In genomic region chr10:89814278-89814677, GRCh38 we compare ENCODE assay signal across 17 cellular contexts.
DNase-seq lines count a peak whose midpoint lies in the region; ATAC-seq and TF ChIP-seq lines count a peak whose summit lies in the region.
"Had no signal": no experiment of that assay in that cellular context is flagged by ENCODE, and none has a peak within 500 bp of the region (broad histone marks: within the 10 kb centered on the region; RNA-seq: fewer than 3 reads in every experiment).

No MANE protein-coding gene starts in this region.

- no peaks in the 10 kb centered on the region for H3K27me3 Mint-ChIP-seq in Caco-2 (ENCODE audit: insufficient read depth, unreplicated experiment)

- no TSS peak for BruUV-seq in Caco-2 (replicated peaks; lab: Mats Ljungman, UMichigan)

- H3K4me3 Mint-ChIP-seq in Caco-2 (ENCODE audit: unreplicated experiment): peak overlapping the region; percentile 63
- H3K4me3 Mint-ChIP-seq: CD8-positive, alpha-beta T cell had no signal

- no peaks in the 10 kb centered on the region for H3K27me3 ChIP-seq in Caco-2 (replicated peaks; ENCODE audit: control insufficient read depth, insufficient read depth, low read length)
- H3K27me3 ChIP-seq: BLaER1 had no signal

- no peaks in the 10 kb centered on the region for H3K36me3 ChIP-seq in Caco-2 (ENCODE audit: control insufficient read depth, insufficient read depth, low read length)
- H3K36me3 ChIP-seq: BLaER1 had no signal

- H3K27ac Mint-ChIP-seq in Caco-2 (ENCODE audit: unreplicated experiment): peak overlapping the region; percentile 86
- H3K27ac Mint-ChIP-seq: CD8-positive, alpha-beta T cell had no signal

- H3K4me3 ChIP-seq in Caco-2 (ENCODE audit: low read depth, low read length): no peak overlapping the region
- H3K4me3 ChIP-seq: BLaER1 had no signal

- peaks cover 27% of the 10 kb centered on the region for H3K9me3 Mint-ChIP-seq in Caco-2 (ENCODE audit: unreplicated experiment)
- H3K9me3 Mint-ChIP-seq: CD8-positive, alpha-beta T cell had no signal

- H3K4me1 ChIP-seq in Caco-2: peaks cover 36% of the 10 kb centered on the region

- H3K9me3 ChIP-seq in Caco-2: peaks cover 16% of the 10 kb centered on the region

- peaks cover 49% of the 10 kb centered on the region for H3K4me1 Mint-ChIP-seq in Caco-2 (ENCODE audit: low read depth, unreplicated experiment)

- no peak for TF ChIP-seq CTCF in Caco-2 (IDR thresholded peaks at IDR 0.05; ENCODE audit: insufficient read depth in 1 of 2, low read depth in 1 of 2, low read length in 1 of 2, severe bottlenecking in 1 of 2, unreplicated experiment in 1 of 2)

- peaks cover 12% of the 10 kb centered on the region for H3K36me3 Mint-ChIP-seq in Caco-2 (ENCODE audit: insufficient read depth, unreplicated experiment)
- H3K36me3 Mint-ChIP-seq: CD8-positive, alpha-beta T cell had no signal

- CTCF ChIA-PET in Caco-2 (lab: Charles Lee): interaction anchor here (0.5 to 1.7 kb wide), 2 partner anchors 39 to 79 kb away, joined by 6 to 7 read pairs; no protein-coding TSS in a partner anchor

- POLR2A ChIA-PET in Caco-2 (lab: Charles Lee): no interaction called here

- DNase-seq in Caco-2 (peak; percentile 47 to 70), islet precursor cell (peak; percentile 65), SHP77 (lab: John Stamatoyannopoulos, UW) (no peak), activated gamma-delta T cell (lab: John Stamatoyannopoulos, UW) (no peak), NCI-H82 (lab: John Stamatoyannopoulos, UW) (no peak), AG08396 (ENCODE audit: low spot score) (no peak)
- DNase-seq: 8988T; CD8-positive, alpha-beta T cell; DMS79; GOT3; NCI-H1092; NCI-H524 treated with DMSO at 0.1 percent for 48 hours; NK-92 treated with Interleukin-12 subunit alpha and Interleukin-12 subunit beta, amount 100 ng/mL, for 24 hours; SHP77 treated with DMSO at 0.1 percent for 48 hours had no signal

- intact Hi-C loops in Caco-2 (cut with micrococcal nuclease; ENCODE audit: unreplicated experiment): loop anchor here (5.0 kb wide), 2 partner anchors 773 to 1118 kb away; no protein-coding TSS in a partner anchor

- ATAC-seq in GM19043 (IDR thresholded peaks at IDR 0.05; ENCODE audit: low read depth, unreplicated experiment): peak; percentile 42
- peak; percentile 72 for ATAC-seq in HG03159 (IDR thresholded peaks at IDR 0.05; ENCODE audit: unreplicated experiment)
- ATAC-seq: CD8-positive, alpha-beta T cell had no signal

Comparison
In these comparisons a context has a peak if more than half of its experiments do, and no peak if none do; other contexts are left out.
1. DNase-seq: peak in Caco-2 (2 of 2) and islet precursor cell (single experiment); none in SHP77 (0 of 2), activated gamma-delta T cell (single experiment), NCI-H82 (single experiment) and AG08396 (single experiment).